8 cellular contexts compared by ENCODE assay signal in genomic region chr2:145692971-145693478, GRCh38.
DNase-seq lines count a peak whose midpoint lies in the region; ATAC-seq and TF ChIP-seq lines count a peak whose summit lies in the region.

No MANE protein-coding gene starts in this region.

- no peak overlapping the region for H4K12ac ChIP-seq in trophoblast cell (ENCODE audit: low read depth, low read length)

- TF ChIP-seq CTCF in GM20000 (IDR thresholded peaks at IDR 0.05; ENCODE audit: extremely low read depth, missing control alignments) (no peak), thyroid gland (IDR thresholded peaks at IDR 0.05) (no peak), HFFc6 (IDR thresholded peaks at IDR 0.05) (no peak)

- H3K27ac ChIP-seq in trophoblast cell (ENCODE audit: low read depth, low read length) (no peak overlapping the region), thyroid gland (no peak overlapping the region)

- no peak overlapping the region for H3K4me2 ChIP-seq in trophoblast cell (ENCODE audit: low read length)

- H3K9me3 Mint-ChIP-seq in HFFc6 = no peaks in the 10 kb centered on the region

- H3K36me3 Mint-ChIP-seq in HFFc6 (ENCODE audit: low read depth) = no peaks in the 10 kb centered on the region

- no peak overlapping the region for H2AK5ac ChIP-seq in trophoblast cell (ENCODE audit: low read length)

- H3K9ac ChIP-seq in adipocyte (ENCODE audit: low read length) (no peak overlapping the region), trophoblast cell (ENCODE audit: low read length) (no peak overlapping the region)

- no peak overlapping the region for H3K14ac ChIP-seq in trophoblast cell (ENCODE audit: low read length)

- no peak overlapping the region for H4K8ac ChIP-seq in trophoblast cell (ENCODE audit: low read depth, low read length)

- no peaks in the 10 kb centered on the region for H3K4me1 Mint-ChIP-seq in HFFc6 (ENCODE audit: low read depth)

- H3K9me3 ChIP-seq in adipocyte (ENCODE audit: control insufficient read depth, low read length) = no peaks in the 10 kb centered on the region
- no peaks in the 10 kb centered on the region for H3K9me3 ChIP-seq in trophoblast cell (ENCODE audit: insufficient read depth, low read depth, low read length)
- H3K9me3 ChIP-seq in thyroid gland = no peaks in the 10 kb centered on the region

- no peak overlapping the region for H3K18ac ChIP-seq in trophoblast cell (ENCODE audit: low read length)

- H3K4me3 ChIP-seq in adipocyte (ENCODE audit: low read length) = no peak overlapping the region
- no peak overlapping the region for H3K4me3 ChIP-seq in trophoblast cell (ENCODE audit: low read depth, low read length)
- no peak overlapping the region for H3K4me3 ChIP-seq in thyroid gland (replicated peaks in 1 of 3)

- H3K4me3 Mint-ChIP-seq in HFFc6 = no peak overlapping the region

- H2AFZ ChIP-seq in trophoblast cell (ENCODE audit: insufficient read depth, low read length, poor library complexity) = no peak overlapping the region

- H2BK120ac ChIP-seq in trophoblast cell (ENCODE audit: insufficient read depth, low read length, poor library complexity) = no peak overlapping the region

- TF ChIP-seq POLR2A in thyroid gland (IDR thresholded peaks at IDR 0.05) = no peak

- DNase-seq in Caki2 (ENCODE audit: low read depth) (peak; percentile 57), GM20000 (ENCODE audit: low spot score) (peak; percentile 5), adipocyte (ENCODE audit: low read depth) (peak; percentile 55), trophoblast cell (peak; percentile 16 to 29), LoVo (ENCODE audit: low spot score) (no peak), thyroid gland (no peak), HFFc6 (no peak)

- H3K27ac Mint-ChIP-seq in HFFc6 = no peak overlapping the region

- no peak overlapping the region for H2BK5ac ChIP-seq in trophoblast cell (ENCODE audit: low read depth, low read length, poor library complexity)

- no peak overlapping the region for H2BK12ac ChIP-seq in trophoblast cell (ENCODE audit: low read length)

- no peaks in the 10 kb centered on the region for H3K27me3 Mint-ChIP-seq in HFFc6 (ENCODE audit: insufficient read depth)

- H3K27me3 ChIP-seq in adipocyte (replicated peaks; ENCODE audit: control insufficient read depth, insufficient read depth, low read length) (no peaks in the 10 kb centered on the region), trophoblast cell (ENCODE audit: insufficient read depth, low read length) (no peaks in the 10 kb centered on the region), thyroid gland (no peaks in the 10 kb centered on the region)

- WGBS in trophoblast cell (ENCODE audit: extremely low coverage, insufficient coverage, insufficient read length) = no CpG with 5 or more reads among the region's 3 CpGs
- WGBS in thyroid gland, 2 donors = 64 to 73% methylated on average over 3 of the region's 3 CpGs

- intact Hi-C loops in thyroid gland (cut with DNase I) = no loop called here

- ATAC-seq in HG03521 (IDR thresholded peaks at IDR 0.05; ENCODE audit: unreplicated experiment) = peak; percentile 55

- no peaks in the 10 kb centered on the region for H3K79me1 ChIP-seq in trophoblast cell (ENCODE audit: low read length)

- no peak overlapping the region for H4K91ac ChIP-seq in trophoblast cell (ENCODE audit: low read depth, low read length)

- H3K36me3 ChIP-seq in adipocyte (ENCODE audit: control insufficient read depth, insufficient read depth, low read length, severe bottlenecking) (no peaks in the 10 kb centered on the region), trophoblast cell (ENCODE audit: control insufficient read depth in 1 of 2, insufficient read depth in 2 of 2, low read length in 2 of 2) (no peaks in the 10 kb centered on the region), thyroid gland (no peaks in the 10 kb centered on the region)

- no peak overlapping the region for H3K23ac ChIP-seq in trophoblast cell (ENCODE audit: low read length)

- no peaks in the 10 kb centered on the region for H3K79me2 ChIP-seq in trophoblast cell (ENCODE audit: control insufficient read depth, insufficient read depth, low read length, poor library complexity)

- in situ Hi-C loops in Caki2 (cut with HindIII; ENCODE audit: low pct_unique_long_range_greater_than_20kb, low sequenced_read_pairs) = no loop called here

- H3K4me1 ChIP-seq in adipocyte (ENCODE audit: control insufficient read depth, insufficient read depth, low read length) (peaks cover 15% of the 10 kb centered on the region), trophoblast cell (ENCODE audit: control insufficient read depth in 1 of 2, insufficient read depth in 2 of 2, low read length in 2 of 2) (no peaks in the 10 kb centered on the region), thyroid gland (no peaks in the 10 kb centered on the region)

- H3K4ac ChIP-seq in trophoblast cell (ENCODE audit: low read depth, low read length) = no peak overlapping the region

Comparison
In these comparisons a context has a peak if more than half of its experiments do, and no peak if none do; other contexts are left out.
1. DNase-seq: peak in Caki2 (single experiment), GM20000 (single experiment), adipocyte (single experiment) and trophoblast cell (2 of 2); none in LoVo (single experiment), thyroid gland (0 of 2) and HFFc6 (single experiment).